In the genomic region with DNA sequence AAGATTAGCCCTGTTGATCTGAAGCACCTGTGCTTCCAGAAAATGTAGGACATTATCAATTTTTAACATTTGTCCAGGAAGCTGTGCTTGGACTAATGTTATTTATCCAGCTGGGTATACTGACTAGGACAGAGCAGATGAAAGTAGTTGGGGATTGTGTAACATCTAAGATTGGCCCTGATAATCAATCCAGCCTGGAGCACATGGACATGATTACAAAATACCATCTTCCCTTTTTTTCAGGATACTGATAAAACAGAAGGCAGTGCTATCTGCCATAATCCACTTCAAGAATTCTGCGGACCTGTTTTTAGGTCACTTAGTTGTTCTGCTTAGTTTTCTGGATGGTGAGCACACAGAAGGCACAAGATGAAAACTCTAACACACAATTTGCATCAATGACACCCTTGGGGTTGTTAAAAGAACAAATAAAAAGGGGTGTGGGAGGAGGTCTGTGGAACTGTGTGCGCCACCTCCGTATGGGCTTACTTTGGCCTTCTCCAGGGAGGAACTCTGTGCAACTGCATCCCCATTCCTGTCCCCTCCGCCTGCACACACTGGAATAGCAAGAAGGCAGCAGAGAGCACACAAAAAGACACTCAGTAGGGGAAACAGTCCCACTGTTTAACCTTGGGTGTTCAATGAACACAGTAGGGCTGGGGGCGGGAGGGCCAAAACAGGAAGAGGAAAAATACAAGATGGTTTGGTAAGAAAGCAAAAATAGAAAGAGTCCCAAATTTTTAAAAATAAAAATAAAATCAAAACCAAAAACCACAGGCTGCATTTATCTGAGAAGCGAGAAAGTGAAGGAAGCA, we compare ENCODE assay signal across 3 cellular contexts.
A peak's percentile ranks its signal among the peaks of the same experiment; 100 is the strongest.
TF ChIP-seq lines count a peak whose summit lies in the region.

No MANE protein-coding gene starts in this region.

TF ChIP-seq in K562, 482 proteins besides CTCF, POLR2A, EP300 and RAD21:
- TF ChIP-seq CEBPB (tag; IDR thresholded peaks at IDR 0.05) (peak; percentile 81), ZNF146 (CRISPR knock-in tag; IDR thresholded peaks at IDR 0.05; ENCODE audit: unreplicated experiment) (no peak), ZNF3 (CRISPR knock-in tag; IDR thresholded peaks at IDR 0.05) (no peak), CBFA2T3 (IDR thresholded peaks at IDR 0.05) (peak; percentile 35), CHCHD3 (CRISPR knock-in tag; IDR thresholded peaks at IDR 0.05) (no peak), SRSF9 (IDR thresholded peaks at IDR 0.05; ENCODE audit: borderline replicate concordance, low read depth, low read length) (no peak), BRD9 (IDR thresholded peaks at IDR 0.05; ENCODE audit: low read depth, partially characterized antibody) (no peak), NFRKB (IDR thresholded peaks at IDR 0.05; ENCODE audit: low read depth) (no peak), FOXA3 (CRISPR knock-in tag; conservative IDR thresholded peaks at IDR 0.05 in 1 of 2, IDR thresholded peaks at IDR 0.05 in 1 of 2) (peak in 1 of 2 experiments; percentile 66; a peak in 2 of 4 replicates), ZSCAN29 (IDR thresholded peaks at IDR 0.05) (no peak), ZNF24 (IDR thresholded peaks at IDR 0.05) (no peak), CEBPG (CRISPR knock-in tag; IDR thresholded peaks at IDR 0.05) (no peak), CEBPG (tag; conservative IDR thresholded peaks at IDR 0.05 in 1 of 2, IDR thresholded peaks at IDR 0.05 in 1 of 2) (peak; percentile 73 to 74)
- TF ChIP-seq, protein P1, sequence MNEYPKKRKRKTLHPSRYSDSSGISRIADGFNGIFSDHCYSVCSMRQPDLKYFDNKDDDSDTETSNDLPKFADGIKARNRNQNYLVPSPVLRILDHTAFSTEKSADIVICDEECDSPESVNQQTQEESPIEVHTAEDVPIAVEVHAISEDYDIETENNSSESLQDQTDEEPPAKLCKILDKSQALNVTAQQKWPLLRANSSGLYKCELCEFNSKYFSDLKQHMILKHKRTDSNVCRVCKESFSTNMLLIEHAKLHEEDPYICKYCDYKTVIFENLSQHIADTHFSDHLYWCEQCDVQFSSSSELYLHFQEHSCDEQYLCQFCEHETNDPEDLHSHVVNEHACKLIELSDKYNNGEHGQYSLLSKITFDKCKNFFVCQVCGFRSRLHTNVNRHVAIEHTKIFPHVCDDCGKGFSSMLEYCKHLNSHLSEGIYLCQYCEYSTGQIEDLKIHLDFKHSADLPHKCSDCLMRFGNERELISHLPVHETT (CRISPR knock-in tag; conservative IDR thresholded peaks at IDR 0.05 in 1 of 2, IDR thresholded peaks at IDR 0.05 in 1 of 2), result 0 out of 4 replicates have a peak, but pooled peaks of 1 of the 2 experiments have one; percentile 24
- TF ChIP-seq, protein P2, sequence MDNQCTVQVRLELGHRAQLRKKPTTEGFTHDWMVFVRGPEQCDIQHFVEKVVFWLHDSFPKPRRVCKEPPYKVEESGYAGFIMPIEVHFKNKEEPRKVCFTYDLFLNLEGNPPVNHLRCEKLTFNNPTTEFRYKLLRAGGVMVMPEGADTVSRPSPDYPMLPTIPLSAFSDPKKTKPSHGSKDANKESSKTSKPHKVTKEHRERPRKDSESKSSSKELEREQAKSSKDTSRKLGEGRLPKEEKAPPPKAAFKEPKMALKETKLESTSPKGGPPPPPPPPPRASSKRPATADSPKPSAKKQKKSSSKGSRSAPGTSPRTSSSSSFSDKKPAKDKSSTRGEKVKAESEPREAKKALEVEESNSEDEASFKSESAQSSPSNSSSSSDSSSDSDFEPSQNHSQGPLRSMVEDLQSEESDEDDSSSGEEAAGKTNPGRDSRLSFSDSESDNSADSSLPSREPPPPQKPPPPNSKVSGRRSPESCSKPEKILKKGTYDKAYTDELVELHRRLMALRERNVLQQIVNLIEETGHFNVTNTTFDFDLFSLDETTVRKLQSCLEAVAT (IDR thresholded peaks at IDR 0.05), result no peak
- TF ChIP-seq, protein P3, sequence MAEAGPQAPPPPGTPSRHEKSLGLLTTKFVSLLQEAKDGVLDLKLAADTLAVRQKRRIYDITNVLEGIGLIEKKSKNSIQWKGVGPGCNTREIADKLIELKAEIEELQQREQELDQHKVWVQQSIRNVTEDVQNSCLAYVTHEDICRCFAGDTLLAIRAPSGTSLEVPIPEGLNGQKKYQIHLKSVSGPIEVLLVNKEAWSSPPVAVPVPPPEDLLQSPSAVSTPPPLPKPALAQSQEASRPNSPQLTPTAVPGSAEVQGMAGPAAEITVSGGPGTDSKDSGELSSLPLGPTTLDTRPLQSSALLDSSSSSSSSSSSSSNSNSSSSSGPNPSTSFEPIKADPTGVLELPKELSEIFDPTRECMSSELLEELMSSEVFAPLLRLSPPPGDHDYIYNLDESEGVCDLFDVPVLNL (CRISPR knock-in tag; IDR thresholded peaks at IDR 0.05; ENCODE audit: low read depth), result no peak

TF ChIP-seq in HepG2, 621 proteins besides CTCF, POLR2A, EP300 and RAD21 (continues in another document):
- TF ChIP-seq ZNF253 (CRISPR knock-in tag; IDR thresholded peaks at IDR 0.05; ENCODE audit: borderline replicate concordance) (no peak), ZNF275 (CRISPR knock-in tag; IDR thresholded peaks at IDR 0.05; ENCODE audit: borderline replicate concordance) (no peak), NBN (conservative IDR thresholded peaks at IDR 0.05) (no peak), ZNF501 (CRISPR knock-in tag; IDR thresholded peaks at IDR 0.05) (peak; percentile 52; the same call in 1 of the 2 replicates), ZNF546 (CRISPR knock-in tag; conservative IDR thresholded peaks at IDR 0.05) (no peak), ZNF550 (CRISPR knock-in tag; IDR thresholded peaks at IDR 0.05; ENCODE audit: borderline replicate concordance) (no peak), HNRNPLL (IDR thresholded peaks at IDR 0.05; ENCODE audit: low read depth, low read length, poor library complexity, severe bottlenecking) (peak; percentile 39), STAG1 (CRISPR knock-in tag; IDR thresholded peaks at IDR 0.05) (no peak), ZNF33B (CRISPR knock-in tag; IDR thresholded peaks at IDR 0.05) (no peak)
- TF ChIP-seq, protein P4, sequence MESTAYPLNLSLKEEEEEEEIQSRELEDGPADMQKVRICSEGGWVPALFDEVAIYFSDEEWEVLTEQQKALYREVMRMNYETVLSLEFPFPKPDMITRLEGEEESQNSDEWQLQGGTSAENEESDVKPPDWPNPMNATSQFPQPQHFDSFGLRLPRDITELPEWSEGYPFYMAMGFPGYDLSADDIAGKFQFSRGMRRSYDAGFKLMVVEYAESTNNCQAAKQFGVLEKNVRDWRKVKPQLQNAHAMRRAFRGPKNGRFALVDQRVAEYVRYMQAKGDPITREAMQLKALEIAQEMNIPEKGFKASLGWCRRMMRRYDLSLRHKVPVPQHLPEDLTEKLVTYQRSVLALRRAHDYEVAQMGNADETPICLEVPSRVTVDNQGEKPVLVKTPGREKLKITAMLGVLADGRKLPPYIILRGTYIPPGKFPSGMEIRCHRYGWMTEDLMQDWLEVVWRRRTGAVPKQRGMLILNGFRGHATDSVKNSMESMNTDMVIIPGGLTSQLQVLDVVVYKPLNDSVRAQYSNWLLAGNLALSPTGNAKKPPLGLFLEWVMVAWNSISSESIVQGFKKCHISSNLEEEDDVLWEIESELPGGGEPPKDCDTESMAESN (CRISPR knock-in tag; conservative IDR thresholded peaks at IDR 0.05), result no peak; the same call in 1 of the 2 replicates

TF ChIP-seq in GM12891, 5 proteins besides CTCF, POLR2A, EP300 and RAD21:
- TF ChIP-seq POLR2AphosphoS5 (IDR thresholded peaks at IDR 0.05; ENCODE audit: low read depth, low read length) (no peak), PAX5 (IDR thresholded peaks at IDR 0.05; ENCODE audit: insufficient read depth, low read length, severe bottlenecking) (no peak), POU2F2 (IDR thresholded peaks at IDR 0.05; ENCODE audit: low read depth, low read length) (no peak), TAF1 (IDR thresholded peaks at IDR 0.05; ENCODE audit: low read depth, low read length) (no peak), SPI1 (IDR thresholded peaks at IDR 0.05; ENCODE audit: low read depth, low read length) (no peak)
